In the genomic region with DNA sequence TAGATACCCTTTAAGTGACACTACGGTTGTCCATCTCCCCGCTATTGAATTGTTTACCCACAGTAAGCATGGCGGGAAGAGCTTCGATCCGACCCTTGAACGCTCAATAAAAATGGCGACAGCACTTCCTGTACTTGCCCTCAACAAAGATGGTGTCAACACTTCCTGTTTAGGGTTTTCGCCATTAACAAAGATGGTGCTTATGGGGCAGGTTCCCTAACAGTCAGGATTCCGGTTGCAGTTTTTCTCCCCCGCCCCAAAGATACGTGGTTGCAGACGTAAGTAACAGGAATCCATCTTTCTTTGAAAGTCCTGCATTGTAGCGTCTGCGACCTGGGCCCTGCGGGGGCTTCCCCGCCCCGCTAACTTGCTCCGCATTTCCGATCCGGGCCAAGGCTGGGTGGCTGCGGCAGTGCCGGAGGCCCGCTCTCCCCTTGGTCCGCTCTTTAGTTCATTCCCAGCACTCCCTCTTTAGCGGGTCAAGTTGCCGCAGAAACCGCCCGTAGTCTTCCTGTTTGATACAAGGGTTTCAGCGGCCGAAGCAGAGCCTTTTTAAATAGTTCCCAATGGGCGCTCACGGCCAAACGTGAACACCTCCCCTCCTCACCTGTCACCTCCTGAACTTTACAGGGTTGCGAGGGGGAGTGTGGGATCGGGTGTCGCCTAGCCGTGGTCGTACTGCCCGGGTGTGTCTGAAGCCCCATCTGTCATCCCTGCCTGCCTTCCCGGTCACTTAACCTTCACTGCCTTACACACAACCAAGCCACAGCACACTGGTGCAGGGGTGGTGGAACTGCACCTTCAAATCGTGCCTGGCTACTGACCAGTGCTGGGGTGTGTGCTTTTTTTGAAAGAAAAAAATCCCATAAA, we compare ENCODE assay signal across 1 cellular context.
TF ChIP-seq lines count a peak whose summit lies in the region.

Gene CRADD (plus strand): TSS at position 181 of the 870 bp plus-strand sequence.

TF ChIP-seq in K562, 482 proteins besides CTCF, POLR2A, EP300 and RAD21 (continued from another document and continues in another):
- TF ChIP-seq, protein P1, sequence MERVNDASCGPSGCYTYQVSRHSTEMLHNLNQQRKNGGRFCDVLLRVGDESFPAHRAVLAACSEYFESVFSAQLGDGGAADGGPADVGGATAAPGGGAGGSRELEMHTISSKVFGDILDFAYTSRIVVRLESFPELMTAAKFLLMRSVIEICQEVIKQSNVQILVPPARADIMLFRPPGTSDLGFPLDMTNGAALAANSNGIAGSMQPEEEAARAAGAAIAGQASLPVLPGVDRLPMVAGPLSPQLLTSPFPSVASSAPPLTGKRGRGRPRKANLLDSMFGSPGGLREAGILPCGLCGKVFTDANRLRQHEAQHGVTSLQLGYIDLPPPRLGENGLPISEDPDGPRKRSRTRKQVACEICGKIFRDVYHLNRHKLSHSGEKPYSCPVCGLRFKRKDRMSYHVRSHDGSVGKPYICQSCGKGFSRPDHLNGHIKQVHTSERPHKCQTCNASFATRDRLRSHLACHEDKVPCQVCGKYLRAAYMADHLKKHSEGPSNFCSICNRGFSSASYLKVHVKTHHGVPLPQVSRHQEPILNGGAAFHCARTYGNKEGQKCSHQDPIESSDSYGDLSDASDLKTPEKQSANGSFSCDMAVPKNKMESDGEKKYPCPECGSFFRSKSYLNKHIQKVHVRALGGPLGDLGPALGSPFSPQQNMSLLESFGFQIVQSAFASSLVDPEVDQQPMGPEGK (CRISPR knock-in tag; IDR thresholded peaks at IDR 0.05; ENCODE audit: borderline replicate concordance), result peak; percentile 34; the same call in 1 of the 2 replicates
- TF ChIP-seq NFATC3 (IDR thresholded peaks at IDR 0.05) (peak; percentile 32; the same call in 1 of the 2 replicates), NR2C2 (CRISPR knock-in tag; IDR thresholded peaks at IDR 0.05) (peak; percentile 96), NR2C2 (tag; IDR thresholded peaks at IDR 0.05) (peak; percentile 99), SP1 (CRISPR knock-in tag; IDR thresholded peaks at IDR 0.05) (peak; percentile 38), EWSR1 (IDR thresholded peaks at IDR 0.05; ENCODE audit: borderline replicate concordance, low read depth, partially characterized antibody) (no peak), HDAC8 (tag; IDR thresholded peaks at IDR 0.05) (peak; percentile 52; the same call in 1 of the 2 replicates), E2F4 (CRISPR knock-in tag; IDR thresholded peaks at IDR 0.05; ENCODE audit: low read depth) (peak; percentile 57; the same call in 1 of the 2 replicates), ATF7 (IDR thresholded peaks at IDR 0.05) (peak; percentile 58), HINFP (tag; conservative IDR thresholded peaks at IDR 0.05; ENCODE audit: low read depth) (peak; percentile 96), MEF2D (tag; conservative IDR thresholded peaks at IDR 0.05; ENCODE audit: low read depth) (0 out of 2 replicates have a peak, but pooled peaks have one; percentile 64), ZFX (CRISPR knock-in tag; IDR thresholded peaks at IDR 0.05) (peak; percentile 95), GTF2F1 (IDR thresholded peaks at IDR 0.05; ENCODE audit: low read depth, low read length) (0 out of 2 replicates have a peak, but pooled peaks have one; percentile 40), HNRNPK (IDR thresholded peaks at IDR 0.05; ENCODE audit: low read depth, low read length, poor library complexity, severe bottlenecking) (no peak), HDAC2 (IDR thresholded peaks at IDR 0.05) (0 out of 2 replicates have a peak, but pooled peaks have one; percentile 24), CSDE1 (IDR thresholded peaks at IDR 0.05) (peak; percentile 61 to 97; a peak in 3 of 4 replicates), NR1H2 (CRISPR knock-in tag; IDR thresholded peaks at IDR 0.05) (0 out of 2 replicates have a peak, but pooled peaks have one; percentile 48), SETDB1 (IDR thresholded peaks at IDR 0.05; ENCODE audit: low read length) (no peak), ZNF24 (IDR thresholded peaks at IDR 0.05) (0 out of 2 replicates have a peak, but pooled peaks have one; percentile 4), BACH1 (tag; IDR thresholded peaks at IDR 0.05) (peak; percentile 83; the same call in 1 of the 2 replicates), POLR2H (tag; IDR thresholded peaks at IDR 0.05; ENCODE audit: low read depth) (peak; percentile 90), TAF9B (IDR thresholded peaks at IDR 0.05; ENCODE audit: partially characterized antibody) (peak; percentile 91), ZNF197 (CRISPR knock-in tag; IDR thresholded peaks at IDR 0.05; ENCODE audit: low read depth) (peak; percentile 96), ZNF445 (CRISPR knock-in tag; IDR thresholded peaks at IDR 0.05; ENCODE audit: low read depth) (no peak), HCFC1 (IDR thresholded peaks at IDR 0.05; ENCODE audit: low read depth, low read length) (peak; percentile 92), ZNF639 (CRISPR knock-in tag; conservative IDR thresholded peaks at IDR 0.05 in 1 of 2, IDR thresholded peaks at IDR 0.05 in 1 of 2) (peak in 1 of 2 experiments; percentile 90; a peak in 2 of 4 replicates), ARID1B (IDR thresholded peaks at IDR 0.05) (0 out of 2 replicates have a peak, but pooled peaks have one; percentile 18), E4F1 (CRISPR knock-in tag; IDR thresholded peaks at IDR 0.05; ENCODE audit: borderline replicate concordance) (no peak), PCBP2 (IDR thresholded peaks at IDR 0.05; ENCODE audit: low read depth, low read length, poor library complexity, severe bottlenecking) (no peak), HDAC1 (IDR thresholded peaks at IDR 0.05) (0 out of 4 replicates have a peak, but pooled peaks of 1 of the 2 experiments have one; percentile 36), ELK3 (CRISPR knock-in tag; IDR thresholded peaks at IDR 0.05) (no peak)
- TF ChIP-seq, protein P2, sequence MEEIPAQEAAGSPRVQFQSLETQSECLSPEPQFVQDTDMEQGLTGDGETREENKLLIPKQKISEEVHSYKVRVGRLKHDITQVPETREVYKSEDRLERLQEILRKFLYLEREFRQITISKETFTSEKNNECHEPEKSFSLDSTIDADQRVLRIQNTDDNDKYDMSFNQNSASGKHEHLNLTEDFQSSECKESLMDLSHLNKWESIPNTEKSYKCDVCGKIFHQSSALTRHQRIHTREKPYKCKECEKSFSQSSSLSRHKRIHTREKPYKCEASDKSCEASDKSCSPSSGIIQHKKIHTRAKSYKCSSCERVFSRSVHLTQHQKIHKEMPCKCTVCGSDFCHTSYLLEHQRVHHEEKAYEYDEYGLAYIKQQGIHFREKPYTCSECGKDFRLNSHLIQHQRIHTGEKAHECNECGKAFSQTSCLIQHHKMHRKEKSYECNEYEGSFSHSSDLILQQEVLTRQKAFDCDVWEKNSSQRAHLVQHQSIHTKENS (CRISPR knock-in tag; IDR thresholded peaks at IDR 0.05), result no peak
- TF ChIP-seq, protein P3, sequence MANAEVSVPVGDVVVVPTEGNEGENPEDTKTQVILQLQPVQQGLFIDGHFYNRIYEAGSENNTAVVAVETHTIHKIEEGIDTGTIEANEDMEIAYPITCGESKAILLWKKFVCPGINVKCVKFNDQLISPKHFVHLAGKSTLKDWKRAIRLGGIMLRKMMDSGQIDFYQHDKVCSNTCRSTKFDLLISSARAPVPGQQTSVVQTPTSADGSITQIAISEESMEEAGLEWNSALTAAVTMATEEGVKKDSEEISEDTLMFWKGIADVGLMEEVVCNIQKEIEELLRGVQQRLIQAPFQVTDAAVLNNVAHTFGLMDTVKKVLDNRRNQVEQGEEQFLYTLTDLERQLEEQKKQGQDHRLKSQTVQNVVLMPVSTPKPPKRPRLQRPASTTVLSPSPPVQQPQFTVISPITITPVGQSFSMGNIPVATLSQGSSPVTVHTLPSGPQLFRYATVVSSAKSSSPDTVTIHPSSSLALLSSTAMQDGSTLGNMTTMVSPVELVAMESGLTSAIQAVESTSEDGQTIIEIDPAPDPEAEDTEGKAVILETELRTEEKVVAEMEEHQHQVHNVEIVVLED (CRISPR knock-in tag; IDR thresholded peaks at IDR 0.05), result peak; percentile 45
- TF ChIP-seq, protein P4, sequence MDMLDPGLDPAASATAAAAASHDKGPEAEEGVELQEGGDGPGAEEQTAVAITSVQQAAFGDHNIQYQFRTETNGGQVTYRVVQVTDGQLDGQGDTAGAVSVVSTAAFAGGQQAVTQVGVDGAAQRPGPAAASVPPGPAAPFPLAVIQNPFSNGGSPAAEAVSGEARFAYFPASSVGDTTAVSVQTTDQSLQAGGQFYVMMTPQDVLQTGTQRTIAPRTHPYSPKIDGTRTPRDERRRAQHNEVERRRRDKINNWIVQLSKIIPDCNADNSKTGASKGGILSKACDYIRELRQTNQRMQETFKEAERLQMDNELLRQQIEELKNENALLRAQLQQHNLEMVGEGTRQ (CRISPR knock-in tag; IDR thresholded peaks at IDR 0.05), result no peak
- TF ChIP-seq, protein P5, sequence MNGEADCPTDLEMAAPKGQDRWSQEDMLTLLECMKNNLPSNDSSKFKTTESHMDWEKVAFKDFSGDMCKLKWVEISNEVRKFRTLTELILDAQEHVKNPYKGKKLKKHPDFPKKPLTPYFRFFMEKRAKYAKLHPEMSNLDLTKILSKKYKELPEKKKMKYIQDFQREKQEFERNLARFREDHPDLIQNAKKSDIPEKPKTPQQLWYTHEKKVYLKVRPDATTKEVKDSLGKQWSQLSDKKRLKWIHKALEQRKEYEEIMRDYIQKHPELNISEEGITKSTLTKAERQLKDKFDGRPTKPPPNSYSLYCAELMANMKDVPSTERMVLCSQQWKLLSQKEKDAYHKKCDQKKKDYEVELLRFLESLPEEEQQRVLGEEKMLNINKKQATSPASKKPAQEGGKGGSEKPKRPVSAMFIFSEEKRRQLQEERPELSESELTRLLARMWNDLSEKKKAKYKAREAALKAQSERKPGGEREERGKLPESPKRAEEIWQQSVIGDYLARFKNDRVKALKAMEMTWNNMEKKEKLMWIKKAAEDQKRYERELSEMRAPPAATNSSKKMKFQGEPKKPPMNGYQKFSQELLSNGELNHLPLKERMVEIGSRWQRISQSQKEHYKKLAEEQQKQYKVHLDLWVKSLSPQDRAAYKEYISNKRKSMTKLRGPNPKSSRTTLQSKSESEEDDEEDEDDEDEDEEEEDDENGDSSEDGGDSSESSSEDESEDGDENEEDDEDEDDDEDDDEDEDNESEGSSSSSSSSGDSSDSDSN (IDR thresholded peaks at IDR 0.05; ENCODE audit: borderline replicate concordance in 1 of 2, low read depth in 2 of 2, low read length in 2 of 2), result peak; percentile 63 to 70; a peak in 2 of 4 replicates
